In the genomic region with DNA sequence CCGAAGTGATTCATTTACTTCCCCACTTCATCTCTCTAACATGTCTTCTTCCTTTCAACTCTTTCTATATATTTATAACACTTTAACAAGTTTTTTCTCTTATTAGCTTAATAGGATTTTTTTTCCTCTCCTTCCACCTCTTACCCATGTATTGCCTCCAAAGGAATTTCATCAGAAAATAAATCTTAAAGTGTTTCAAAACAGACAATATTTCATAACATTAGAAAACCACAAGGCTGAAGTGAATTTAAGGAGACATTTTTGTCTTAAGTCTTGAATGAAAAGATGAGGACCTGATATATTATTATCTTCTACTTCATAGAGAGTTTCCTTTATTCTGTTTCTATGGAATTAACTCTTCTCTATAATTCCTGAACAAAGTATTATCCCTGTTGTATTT, we compare ENCODE assay signal across 34 cellular contexts.
DNase-seq lines count a peak whose midpoint lies in the region; ATAC-seq, FAIRE-seq and TF ChIP-seq lines count a peak whose summit lies in the region.
"Had no signal": no experiment of that assay in that cellular context is flagged by ENCODE, and none has a peak within 500 bp of the region (broad histone marks: within the 10 kb centered on the region; RNA-seq: fewer than 3 reads in every experiment).

No MANE protein-coding gene starts in this region.

- no peaks in the 10 kb centered on the region for H3K27me3 ChIP-seq in HepG2 (ENCODE audit: control insufficient read depth in 1 of 2, insufficient read depth in 2 of 2, low read length in 2 of 2)
- H3K27me3 ChIP-seq in right lobe of liver, result no peaks in the 10 kb centered on the region
- H3K27me3 ChIP-seq in adipocyte (replicated peaks; ENCODE audit: control insufficient read depth, insufficient read depth, low read length), result no peaks in the 10 kb centered on the region
- H3K27me3 ChIP-seq: colonic mucosa, heart right ventricle, MG63 had no signal

- CTCF ChIA-PET in HepG2 (lab: Yijun Ruan, JAX; ENCODE audit: low intra/inter-chr PET ratio, low total read pairs), result no interaction called here

- H3K79me2 ChIP-seq in HepG2 (ENCODE audit: insufficient read depth, low read length), result no peaks in the 10 kb centered on the region

- no peaks in the 10 kb centered on the region for H4K20me1 ChIP-seq in HepG2 (ENCODE audit: insufficient read depth, low read length)

- peaks cover 4% of the 10 kb centered on the region for H3K9me3 Mint-ChIP-seq in activated T-cell treated with anti-CD3 and anti-CD28 coated beads, Interleukin-2, amount 50 U/mL, for 24 hours

- H3K4me3 Mint-ChIP-seq in activated T-cell treated with anti-CD3 and anti-CD28 coated beads, Interleukin-2, amount 50 U/mL, for 24 hours, result no peak overlapping the region
- H3K4me3 Mint-ChIP-seq: activated CD8-positive, alpha-beta T cell treated with anti-CD3 and anti-CD28 coated beads, Interleukin-2, amount 10 ng/mL, durations not matched to agents 7 days and 5 days; activated naive CD8-positive, alpha-beta T cell; B cell; CD8-positive, alpha-beta memory T cell; naive thymus-derived CD8-positive, alpha-beta T cell had no signal

- POLR2A ChIA-PET in HepG2 (lab: Yijun Ruan, JAX), result no interaction called here

- BruUV-seq in HepG2 (replicated peaks; lab: Mats Ljungman, UMichigan), result TSS peak; percentile 36

- H3K4me1 Mint-ChIP-seq in activated T-cell treated with anti-CD3 and anti-CD28 coated beads, Interleukin-2, amount 50 U/mL, for 24 hours (ENCODE audit: low read depth), result no peaks in the 10 kb centered on the region
- H3K4me1 Mint-ChIP-seq: B cell; CD8-positive, alpha-beta memory T cell; naive thymus-derived CD8-positive, alpha-beta T cell had no signal

- H3K4me2 ChIP-seq in HepG2 (ENCODE audit: low read depth, low read length), result no peak overlapping the region
- H3K4me2 ChIP-seq: A549 had no signal

- no peak for DNase-seq in HepG2 (ENCODE audit: low spot score)
- DNase-seq in right lobe of liver, result no peak
- DNase-seq in adipocyte (ENCODE audit: low read depth), result peak; percentile 70
- peak; percentile 67 for DNase-seq in iris pigment epithelial cell (ENCODE audit: low read depth)
- DNase-seq in HPDE6-E6E7 (ENCODE audit: extremely low spot score), result no peak
- DNase-seq in activated T-cell treated with anti-CD3 and anti-CD28 coated beads, Interleukin-2, amount 50 U/mL, for 24 hours, result no peak
- no peak for DNase-seq in NCI-H1694 (lab: John Stamatoyannopoulos, UW)
- DNase-seq in left colon, result no peak
- DNase-seq: activated CD4-positive, alpha-beta T cell treated with anti-CD3 and anti-CD28 coated beads for 4 hours; activated CD8-positive, alpha-beta T cell treated with anti-CD3 and anti-CD28 coated beads, Interleukin-2, amount 10 ng/mL, durations not matched to agents 7 days and 5 days; aorta; CD8-positive, alpha-beta memory T cell; colonic mucosa; effector memory CD4-positive, alpha-beta T cell; heart right ventricle; kidney; MG63; midbrain; naive thymus-derived CD8-positive, alpha-beta T cell; NCI-H1436; NCI-H345; NCI-H69; SHP77 treated with DMSO at 0.1 percent for 48 hours; stimulated activated CD4-positive, alpha-beta T cell treated with anti-CD3 and anti-CD28 coated beads, Interleukin-1b, Interleukin-23, amount 100 ng/mL, for 48 hours; stimulated activated naive CD4-positive, alpha-beta T cell treated with Interleukin-2 at 50 U/mL for 16 hours; WERI-Rb-1 had no signal

- H3K4me1 ChIP-seq in HepG2 (ENCODE audit: insufficient read depth, low read length) (no peaks in the 10 kb centered on the region), right lobe of liver (no peaks in the 10 kb centered on the region), adipocyte (ENCODE audit: control insufficient read depth, insufficient read depth, low read length) (peaks cover 19% of the 10 kb centered on the region)
- H3K4me1 ChIP-seq: A549, colonic mucosa, heart right ventricle had no signal

- no peak overlapping the region for H2AFZ ChIP-seq in HepG2 (ENCODE audit: low read length)

- H3K27ac Mint-ChIP-seq in activated T-cell treated with anti-CD3 and anti-CD28 coated beads, Interleukin-2, amount 50 U/mL, for 24 hours, result no peak overlapping the region
- H3K27ac Mint-ChIP-seq: activated CD8-positive, alpha-beta T cell treated with anti-CD3 and anti-CD28 coated beads, Interleukin-2, amount 10 ng/mL, durations not matched to agents 7 days and 5 days; activated naive CD8-positive, alpha-beta T cell; B cell; CD8-positive, alpha-beta memory T cell; naive thymus-derived CD8-positive, alpha-beta T cell had no signal

- TF ChIP-seq CTCF in HepG2 (CRISPR knock-in tag; IDR thresholded peaks at IDR 0.05), result no peak
- TF ChIP-seq CTCF in right lobe of liver (IDR thresholded peaks at IDR 0.05), result no peak

- H3K4me3 ChIP-seq in HepG2 (replicated peaks in 1 of 3; ENCODE audit: insufficient read depth in 1 of 3, low read depth in 2 of 3, low read length in 3 of 3) (no peak overlapping the region), right lobe of liver (no peak overlapping the region), adipocyte (ENCODE audit: low read length) (no peak overlapping the region)
- H3K4me3 ChIP-seq: A549, colonic mucosa, heart right ventricle, K562, MG63 had no signal

- ATAC-seq in HepG2, result no peak
- ATAC-seq in right lobe of liver, result no peak
- no peak for ATAC-seq in left colon
- ATAC-seq: A549; activated CD8-positive, alpha-beta T cell treated with anti-CD3 and anti-CD28 coated beads, Interleukin-2, amount 10 ng/mL, durations not matched to agents 7 days and 5 days; heart right ventricle; K562; naive thymus-derived CD8-positive, alpha-beta T cell had no signal

- no peak for FAIRE-seq in HepG2 (lab: Jason Lieb, UNC)
- FAIRE-seq: A549, bronchial epithelial cell, frontal cortex, K562, RCC 7860 had no signal

- H3K27ac ChIP-seq in HepG2 (ENCODE audit: extremely low read length, insufficient read depth, low read length) (no peak overlapping the region), right lobe of liver (no peak overlapping the region)
- H3K27ac ChIP-seq: A549, colonic mucosa, epithelial cell of prostate, heart right ventricle, WERI-Rb-1 had no signal

- no peaks in the 10 kb centered on the region for H3K9me3 ChIP-seq in HepG2 (ENCODE audit: low read length)
- no peaks in the 10 kb centered on the region for H3K9me3 ChIP-seq in right lobe of liver
- H3K9me3 ChIP-seq in adipocyte (ENCODE audit: control insufficient read depth, low read length), result no peaks in the 10 kb centered on the region
- H3K9me3 ChIP-seq: A549, colonic mucosa, MG63 had no signal

- H3K9ac ChIP-seq in HepG2 (ENCODE audit: insufficient read depth, low read depth, low read length) (no peak overlapping the region), adipocyte (ENCODE audit: low read length) (no peak overlapping the region)

- no peaks in the 10 kb centered on the region for H3K27me3 Mint-ChIP-seq in activated T-cell treated with anti-CD3 and anti-CD28 coated beads, Interleukin-2, amount 50 U/mL, for 24 hours
- H3K27me3 Mint-ChIP-seq: activated naive CD8-positive, alpha-beta T cell; B cell; CD8-positive, alpha-beta memory T cell; naive thymus-derived CD8-positive, alpha-beta T cell had no signal

- 91% methylated on average over 1 of the region's 1 CpG for WGBS in HepG2 (ENCODE audit: low lambda C conversion rate)
- 67% methylated on average over 1 of the region's 1 CpG for WGBS in right lobe of liver (ENCODE audit: insufficient coverage, low coverage, low lambda C conversion rate, missing lambda C conversion rate)

- H3K36me3 Mint-ChIP-seq in activated T-cell treated with anti-CD3 and anti-CD28 coated beads, Interleukin-2, amount 50 U/mL, for 24 hours (ENCODE audit: low read depth), result no peaks in the 10 kb centered on the region
- H3K36me3 Mint-ChIP-seq: activated naive CD8-positive, alpha-beta T cell; CD8-positive, alpha-beta memory T cell; naive thymus-derived CD8-positive, alpha-beta T cell had no signal

- TF ChIP-seq EP300 in HepG2 (IDR thresholded peaks at IDR 0.05; ENCODE audit: low read depth in 2 of 2, low read length in 2 of 2), result no peak
- TF ChIP-seq EP300 in HepG2 (CRISPR knock-in tag; IDR thresholded peaks at IDR 0.05; ENCODE audit: borderline replicate concordance), result no peak

- TF ChIP-seq POLR2A in HepG2 (IDR thresholded peaks at IDR 0.05; ENCODE audit: insufficient read depth in 1 of 2, low read depth in 2 of 2, low read length in 2 of 2), result no peak
- TF ChIP-seq POLR2A in right lobe of liver (IDR thresholded peaks at IDR 0.05), result no peak

- in situ Hi-C loops in HepG2 (cut with HindIII; ENCODE audit: extremely low pct_ligation_motif_present, low pct_unique_long_range_greater_than_20kb), result no loop called here

- no peaks in the 10 kb centered on the region for H3K36me3 ChIP-seq in HepG2 (replicated peaks in 1 of 2; ENCODE audit: control insufficient read depth in 1 of 2, insufficient read depth in 2 of 2, low read length in 2 of 2)
- no peaks in the 10 kb centered on the region for H3K36me3 ChIP-seq in right lobe of liver
- H3K36me3 ChIP-seq in adipocyte (ENCODE audit: control insufficient read depth, insufficient read depth, low read length, severe bottlenecking), result no peaks in the 10 kb centered on the region
- H3K36me3 ChIP-seq: colonic mucosa, heart right ventricle, WERI-Rb-1 had no signal

- no peak for TF ChIP-seq RAD21 in HepG2 (CRISPR knock-in tag; IDR thresholded peaks at IDR 0.05)

- intact Hi-C loops in HepG2 (cut with micrococcal nuclease; ENCODE audit: unreplicated experiment) (no loop called here), right lobe of liver (cut with DNase I) (no loop called here), left colon (cut with DNase I, micrococcal nuclease) (no loop called here)

TF ChIP-seq in HepG2, 621 proteins besides CTCF, POLR2A, EP300 and RAD21:
- TF ChIP-seq ZNF33B (CRISPR knock-in tag; IDR thresholded peaks at IDR 0.05) (no peak), ZNF557 (CRISPR knock-in tag; IDR thresholded peaks at IDR 0.05) (no peak)

Comparison
In these comparisons a context has a peak if more than half of its experiments do, and no peak if none do; other contexts are left out.
1. DNase-seq: peak in adipocyte (single experiment) and iris pigment epithelial cell (single experiment); none in HepG2 (single experiment), right lobe of liver (0 of 3), HPDE6-E6E7 (single experiment), activated T-cell treated with anti-CD3 and anti-CD28 coated beads, Interleukin-2, amount 50 U/mL, for 24 hours (single experiment), NCI-H1694 (single experiment) and left colon (0 of 2).